In genomic region chr5:14155075-14155474, GRCh38 we compare ENCODE assay signal across 10 cellular contexts. TPM values are rescaled to one million over a fixed set of nuclear protein-coding genes. Genes with fewer than 3 reads are reported as not detected.
A peak's percentile ranks its signal among the peaks of the same experiment; 100 is the strongest.
DNase-seq lines count a peak whose midpoint lies in the region; ATAC-seq and TF ChIP-seq lines count a peak whose summit lies in the region.
"Had no signal": no experiment of that assay in that cellular context is flagged by ENCODE, and none has a peak within 500 bp of the region (broad histone marks: within the 10 kb centered on the region; RNA-seq: fewer than 3 reads in every experiment).

No MANE protein-coding gene starts in this region.

- ATAC-seq in GM19463 (IDR thresholded peaks at IDR 0.05; ENCODE audit: unreplicated experiment), result peak; percentile 41
- ATAC-seq in HG03139 (IDR thresholded peaks at IDR 0.05; ENCODE audit: unreplicated experiment), result peak; percentile 53

- intact Hi-C loops in ascending aorta (cut with DNase I), result no loop called here

- H3K9me3 ChIP-seq in BLaER1 treated with 17β-estradiol and CSF1 and Interleukin-3, amounts not matched to agents 10 nM and 100 nM (replicated peaks in 1 of 11), result 0 out of 22 replicates have a peak, but pooled peaks cover 0 to 3% (median 0%) of the 10 kb centered on the region in 11 experiments
- H3K9me3 ChIP-seq in ascending aorta, result no peaks in the 10 kb centered on the region

- POLR2A ChIA-PET in GM10248 (lab: Yijun Ruan, JAX), result interaction anchor here (0.6 to 1.6 kb wide), 3 partner anchors 9 to 12 kb away, joined by 3 to 8 read pairs (median 6); no protein-coding TSS in a partner anchor

- H4K20me1 ChIP-seq in BLaER1 treated with 17β-estradiol and CSF1 and Interleukin-3, amounts not matched to agents 10 nM and 100 nM, result peaks cover 28 to 100% (median 96%) of the 10 kb centered on the region in 11 experiments

- H3K36me3 ChIP-seq in BLaER1 treated with 17β-estradiol and CSF1 and Interleukin-3, amounts not matched to agents 10 nM and 100 nM, result peaks cover 0 to 14% (median 0%) of the 10 kb centered on the region in 11 experiments; a peak in 5 of 22 replicates
- no peaks in the 10 kb centered on the region for H3K36me3 ChIP-seq in ascending aorta

- peak overlapping the region in 10 of 11 experiments; percentile 63 to 89 (median 78); a peak in 21 of 22 replicates for H3K27ac ChIP-seq in BLaER1 treated with 17β-estradiol and CSF1 and Interleukin-3, amounts not matched to agents 10 nM and 100 nM
- H3K27ac ChIP-seq in ascending aorta, result peak overlapping the region; percentile 60 to 68

- no peak for DNase-seq in ascending aorta (ENCODE audit: low spot score in 2 of 2)
- no peak for DNase-seq in GM10248 (ENCODE audit: extremely low spot score)
- no peak for DNase-seq in KG1 (lab: John Stamatoyannopoulos, UW)
- DNase-seq in epidermal melanocyte (ENCODE audit: insufficient read length, low spot score), result no peak
- DNase-seq in activated CD4-positive, alpha-beta T cell treated with anti-CD3 and anti-CD28 coated beads for 48 hours, result no peak
- DNase-seq: stimulated activated CD4-positive, alpha-beta T cell treated with anti-CD3 and anti-CD28 coated beads, Interleukin-2, amount 100 ng/mL, for 24 hours; T-helper 2 cell had no signal

- TF ChIP-seq CTCF in ascending aorta (IDR thresholded peaks at IDR 0.05), result no peak
- no peak for TF ChIP-seq CTCF in GM10248 (IDR thresholded peaks at IDR 0.05; ENCODE audit: control extremely low read depth, extremely low read depth, low read depth, missing control alignments)

- H3K4me1 ChIP-seq in BLaER1 treated with 17β-estradiol and CSF1 and Interleukin-3, amounts not matched to agents 10 nM and 100 nM, result peaks cover 68 to 83% (median 81%) of the 10 kb centered on the region in 10 experiments
- peaks cover 12 to 45% of the 10 kb centered on the region in 2 donors for H3K4me1 ChIP-seq in ascending aorta

- H3K9ac ChIP-seq in BLaER1 treated with 17β-estradiol and CSF1 and Interleukin-3, amounts not matched to agents 10 nM and 100 nM, result peak overlapping the region in 10 of 11 experiments; percentile 49 to 79 (median 68); a peak in 18 of 22 replicates

- peak overlapping the region; percentile 76 to 93 (median 87) for H3K4me2 ChIP-seq in BLaER1 treated with 17β-estradiol and CSF1 and Interleukin-3, amounts not matched to agents 10 nM and 100 nM

- H3K4me3 ChIP-seq in BLaER1 treated with 17β-estradiol and CSF1 and Interleukin-3, amounts not matched to agents 10 nM and 100 nM, result peak overlapping the region in 2 of 10 experiments; percentile 15 to 32; a peak in 2 of 20 replicates
- H3K4me3 ChIP-seq in ascending aorta, result no peak overlapping the region

- CTCF ChIA-PET in GM10248 (lab: Yijun Ruan, JAX), result interaction anchor here (0.9 to 4.4 kb wide), 10 partner anchors 10 to 115 kb away, joined by 3 to 21 read pairs (median 5); partner anchors contain the start of gene TRIO

- no peaks in the 10 kb centered on the region for H3K27me3 ChIP-seq in BLaER1 treated with 17β-estradiol and CSF1 and Interleukin-3, amounts not matched to agents 10 nM and 100 nM
- H3K27me3 ChIP-seq in ascending aorta, result no peaks in the 10 kb centered on the region

RNA-seq across cellular contexts. Expression of gene TRIO, which starts 11.9 kb away (rescaled TPM):
- total RNA-seq in ascending aorta, result 262 TPM
